ENCODE assay signal across 22 cellular contexts in the genomic region with DNA sequence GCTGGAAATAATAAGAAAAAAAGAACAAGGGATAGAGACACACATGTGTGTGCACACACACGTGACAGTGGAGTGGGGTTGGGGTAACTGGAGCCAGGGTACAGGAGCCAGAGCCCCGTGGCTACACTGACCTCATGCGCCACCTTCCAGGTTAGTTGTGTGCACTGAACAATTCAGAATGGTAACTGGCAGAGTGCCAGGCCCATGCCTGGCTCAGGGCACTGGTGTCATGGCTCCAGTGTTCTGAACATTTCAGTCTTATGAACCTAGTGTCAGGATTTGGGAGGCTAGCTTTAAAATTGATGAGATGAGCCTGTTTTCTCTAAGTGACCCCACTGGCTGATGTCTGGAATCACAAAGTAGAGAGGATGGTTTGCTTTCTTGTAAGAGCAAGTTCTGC.
DNase-seq lines count a peak whose midpoint lies in the region; ATAC-seq, FAIRE-seq and TF ChIP-seq lines count a peak whose summit lies in the region.
"Had no signal": no experiment of that assay in that cellular context is flagged by ENCODE, and none has a peak within 500 bp of the region (broad histone marks: within the 10 kb centered on the region; RNA-seq: fewer than 3 reads in every experiment).

No MANE protein-coding gene starts in this region.

- BruUV-seq in K562 (replicated peaks; lab: Mats Ljungman, UMichigan): no TSS peak

- H3K4me2 ChIP-seq in K562 (ENCODE audit: insufficient read depth, low read length): no peak overlapping the region

- ATAC-seq in left ventricle myocardium superior (no peak), Right ventricle myocardium inferior (no peak), K562 (no peak)
- ATAC-seq: GM12878 had no signal

- H2AFZ ChIP-seq in K562 (ENCODE audit: low read depth, low read length): no peak overlapping the region

- WGBS in K562 (ENCODE audit: insufficient coverage, low coverage, missing lambda C conversion rate): 0% methylated on average over 3 of the region's 3 CpGs

- POLR2A ChIA-PET in K562 (lab: Yijun Ruan, JAX): no interaction called here

- no peaks in the 10 kb centered on the region for H3K9me3 ChIP-seq in K562 (replicated peaks; ENCODE audit: control insufficient read depth, insufficient read depth, low read depth, low read length)
- H3K9me3 ChIP-seq: BE2C had no signal

- peaks cover 17% of the 10 kb centered on the region for H3K27me3 Mint-ChIP-seq in progenitor cell of endocrine pancreas
- H3K27me3 Mint-ChIP-seq: CD4-positive, CD25-positive, alpha-beta regulatory T cell had no signal

- CTCF ChIA-PET in K562 (lab: Yijun Ruan, JAX; ENCODE audit: low intra/inter-chr PET ratio): no interaction called here

- H3K36me3 Mint-ChIP-seq in progenitor cell of endocrine pancreas (ENCODE audit: insufficient read depth): no peaks in the 10 kb centered on the region
- H3K36me3 Mint-ChIP-seq: CD4-positive, CD25-positive, alpha-beta regulatory T cell; CD8-positive, alpha-beta memory T cell had no signal

- no peaks in the 10 kb centered on the region for H3K4me1 Mint-ChIP-seq in progenitor cell of endocrine pancreas (ENCODE audit: low read depth)
- H3K4me1 Mint-ChIP-seq: CD4-positive, CD25-positive, alpha-beta regulatory T cell; CD8-positive, alpha-beta memory T cell had no signal

- H3K4me3 Mint-ChIP-seq in progenitor cell of endocrine pancreas (ENCODE audit: low read depth): no peak overlapping the region
- H3K4me3 Mint-ChIP-seq: CD8-positive, alpha-beta memory T cell; H9 had no signal

- H3K27ac ChIP-seq in K562 (ENCODE audit: extremely low read depth, low read depth, low read length): no peak overlapping the region

- H3K79me2 ChIP-seq in K562 (ENCODE audit: control insufficient read depth, insufficient read depth, low read length): no peaks in the 10 kb centered on the region

- no peaks in the 10 kb centered on the region for H3K36me3 ChIP-seq in K562 (ENCODE audit: control insufficient read depth, insufficient read depth, low read length)
- H3K36me3 ChIP-seq: BE2C had no signal

- TF ChIP-seq EP300 in Ishikawa (IDR thresholded peaks at IDR 0.05; ENCODE audit: borderline replicate concordance) (no peak), K562 (IDR thresholded peaks at IDR 0.05; ENCODE audit: low read length) (no peak)

- TF ChIP-seq RAD21 in Ishikawa (IDR thresholded peaks at IDR 0.05; ENCODE audit: low read depth) (no peak), K562 (CRISPR knock-in tag; conservative IDR thresholded peaks at IDR 0.05 in 1 of 2, IDR thresholded peaks at IDR 0.05 in 1 of 2) (no peak)

- H3K9me3 Mint-ChIP-seq in progenitor cell of endocrine pancreas (ENCODE audit: low read depth): no peaks in the 10 kb centered on the region

- H3K9ac ChIP-seq in K562 (ENCODE audit: insufficient read depth in 1 of 2, low read depth in 2 of 2, low read length in 2 of 2): no peak overlapping the region

- H4K20me1 ChIP-seq in K562 (replicated peaks; ENCODE audit: control insufficient read depth, insufficient read depth, low read length): no peaks in the 10 kb centered on the region

- H3K9me1 ChIP-seq in K562 (ENCODE audit: control insufficient read depth, insufficient read depth, low read length): no peaks in the 10 kb centered on the region

- no peak overlapping the region for H3K4me3 ChIP-seq in K562
- H3K4me3 ChIP-seq: GM12878 had no signal

- in situ Hi-C loops in K562 (cut with MboI): no loop called here

- H3K27me3 ChIP-seq in K562 (ENCODE audit: control insufficient read depth in 2 of 2, insufficient read depth in 2 of 2, low read length in 2 of 2): no peaks in the 10 kb centered on the region
- H3K27me3 ChIP-seq: BE2C had no signal

- DNase-seq in NCI-H748 (lab: John Stamatoyannopoulos, UW; ENCODE audit: unreplicated experiment) (peak; percentile 30), NCI-H748 treated with DMSO at 0.1 percent for 48 hours (lab: John Stamatoyannopoulos, UW) (no peak), left ventricle myocardium superior (peak; percentile 25), Right ventricle myocardium inferior (ENCODE audit: missing footprints) (no peak), K562 (ENCODE audit: extremely low read depth in 1 of 4, low spot score in 3 of 4) (no peak), progenitor cell of endocrine pancreas (ENCODE audit: low spot score, unreplicated experiment) (no peak)
- DNase-seq: ACHN; BE2C; C1 segment of cervical spinal cord; CD4-positive, CD25-positive, alpha-beta regulatory T cell; CD8-positive, alpha-beta memory T cell; COR-L47; DMS 273 treated with DMSO at 0.1 percent for 48 hours; DMS53; DND-41; EL; H9 had no signal

- H3K4me1 ChIP-seq in K562 (replicated peaks in 1 of 2; ENCODE audit: control insufficient read depth in 2 of 2, insufficient read depth in 2 of 2, low read length in 2 of 2): no peaks in the 10 kb centered on the region
- H3K4me1 ChIP-seq: BE2C had no signal

- no peak for TF ChIP-seq POLR2A in K562 (conservative IDR thresholded peaks at IDR 0.05)

- no peak for FAIRE-seq in K562 (lab: Jason Lieb, UNC)
- FAIRE-seq: A204.1, GM12878, GM19239, H1 had no signal

- no peak overlapping the region for H3K27ac Mint-ChIP-seq in progenitor cell of endocrine pancreas
- H3K27ac Mint-ChIP-seq: CD8-positive, alpha-beta memory T cell; H9 had no signal

- intact Hi-C loops in left ventricle myocardium superior (cut with micrococcal nuclease): no loop called here
- intact Hi-C loops in Right ventricle myocardium inferior (cut with DNase I): no loop called here
- intact Hi-C loops in K562 (cut with micrococcal nuclease): no loop called here

- TF ChIP-seq CTCF in K562 (IDR thresholded peaks at IDR 0.05 in 2 of 3, conservative IDR thresholded peaks at IDR 0.05 in 1 of 3; ENCODE audit: insufficient read depth in 2 of 3, low read depth in 1 of 3, low read length in 3 of 3) (no peak), progenitor cell of endocrine pancreas (IDR thresholded peaks at IDR 0.05; ENCODE audit: unreplicated experiment) (no peak)

TF ChIP-seq in Ishikawa, 13 proteins besides CTCF, POLR2A, EP300 and RAD21:
- TF ChIP-seq NFIC (IDR thresholded peaks at IDR 0.05) (peak; percentile 13; the same call in 1 of the 2 replicates), ZBTB7A (IDR thresholded peaks at IDR 0.05; ENCODE audit: low read depth) (no peak)

TF ChIP-seq in K562, 482 proteins besides CTCF, POLR2A, EP300 and RAD21:
- TF ChIP-seq NFIC (IDR thresholded peaks at IDR 0.05): peak; percentile 50
- TF ChIP-seq, protein P1, sequence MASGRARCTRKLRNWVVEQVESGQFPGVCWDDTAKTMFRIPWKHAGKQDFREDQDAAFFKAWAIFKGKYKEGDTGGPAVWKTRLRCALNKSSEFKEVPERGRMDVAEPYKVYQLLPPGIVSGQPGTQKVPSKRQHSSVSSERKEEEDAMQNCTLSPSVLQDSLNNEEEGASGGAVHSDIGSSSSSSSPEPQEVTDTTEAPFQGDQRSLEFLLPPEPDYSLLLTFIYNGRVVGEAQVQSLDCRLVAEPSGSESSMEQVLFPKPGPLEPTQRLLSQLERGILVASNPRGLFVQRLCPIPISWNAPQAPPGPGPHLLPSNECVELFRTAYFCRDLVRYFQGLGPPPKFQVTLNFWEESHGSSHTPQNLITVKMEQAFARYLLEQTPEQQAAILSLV (tag; IDR thresholded peaks at IDR 0.05): no peak

Comparison
In these comparisons a context has a peak if more than half of its experiments do, and no peak if none do; other contexts are left out.
1. DNase-seq: peak in NCI-H748 (single experiment) and left ventricle myocardium superior (single experiment); none in NCI-H748 treated with DMSO at 0.1 percent for 48 hours (single experiment), Right ventricle myocardium inferior (single experiment), K562 (0 of 4) and progenitor cell of endocrine pancreas (single experiment).